Comparison of ENCODE assay signal across 9 cellular contexts in the genomic region with DNA sequence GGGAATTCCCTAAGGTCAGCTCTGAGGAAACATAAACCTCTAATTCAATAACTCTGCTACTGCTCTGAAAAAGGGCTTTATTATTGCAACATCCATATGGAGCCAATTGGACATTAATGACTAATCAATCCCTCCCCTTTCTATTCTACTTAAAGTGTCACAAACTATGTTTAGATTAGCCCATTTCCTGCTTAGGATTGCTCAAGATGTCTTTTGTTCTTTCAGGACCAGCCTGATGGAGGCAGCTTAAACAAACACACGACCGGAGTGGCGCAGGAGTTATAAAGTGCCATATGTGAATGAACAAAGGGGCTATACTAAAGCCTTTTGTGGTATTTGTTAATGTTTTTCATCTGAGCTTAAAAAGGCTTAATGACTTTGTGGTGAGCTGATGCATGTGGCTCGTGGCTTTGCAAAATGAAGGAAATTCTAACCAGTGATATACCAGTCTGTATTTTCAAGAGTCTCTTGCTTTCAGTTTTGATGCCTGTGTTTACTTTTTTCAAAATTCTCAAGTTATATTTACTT.
A peak's percentile ranks its signal among the peaks of the same experiment; 100 is the strongest.
DNase-seq lines count a peak whose midpoint lies in the region; ATAC-seq and TF ChIP-seq lines count a peak whose summit lies in the region.
"Had no signal": no experiment of that assay in that cellular context is flagged by ENCODE, and none has a peak within 500 bp of the region (broad histone marks: within the 10 kb centered on the region; RNA-seq: fewer than 3 reads in every experiment).

No MANE protein-coding gene starts in this region.

- H3K4me1 Mint-ChIP-seq in T-helper 17 cell = peaks cover 5% of the 10 kb centered on the region
- no peaks in the 10 kb centered on the region for H3K4me1 Mint-ChIP-seq in stimulated activated effector memory CD8-positive, alpha-beta T cell treated with anti-CD3 and anti-CD28 coated beads, Interleukin-12 subunit alpha, Interleukin-12 subunit beta, amount 100 ng/mL, for 72 hours
- H3K4me1 Mint-ChIP-seq: central memory CD8-positive, alpha-beta T cell had no signal

- H3K9me3 Mint-ChIP-seq in stimulated activated effector memory CD8-positive, alpha-beta T cell treated with anti-CD3 and anti-CD28 coated beads, Interleukin-12 subunit alpha, Interleukin-12 subunit beta, amount 100 ng/mL, for 72 hours = peaks cover 6% of the 10 kb centered on the region

- H3K27ac ChIP-seq in RWPE2 (ENCODE audit: poor library complexity, severe bottlenecking) (peak overlapping the region; percentile 48), heart right ventricle (peak overlapping the region in 7 of 10 donors; percentile 12 to 75 (median 55))

- ATAC-seq in RWPE2 (ENCODE audit: low read depth) = peak; percentile 90
- peak in 2 of 8 donors; percentile 17 to 30 for ATAC-seq in heart right ventricle
- no peak for ATAC-seq in T-helper 17 cell
- no peak for ATAC-seq in stimulated activated effector memory CD8-positive, alpha-beta T cell treated with anti-CD3 and anti-CD28 coated beads, Interleukin-12 subunit alpha, Interleukin-12 subunit beta, amount 100 ng/mL, for 72 hours
- ATAC-seq in stimulated activated naive CD8-positive, alpha-beta T cell treated with anti-CD3 and anti-CD28 coated beads, Interleukin-15, Interleukin-2, amounts not matched to agents 100 U/mL and 50 U/mL, for 24 hours = no peak

- H3K4me1 ChIP-seq in RWPE2 (ENCODE audit: insufficient read depth, poor library complexity, severe bottlenecking) = peaks cover 23% of the 10 kb centered on the region
- H3K4me1 ChIP-seq in heart right ventricle = peaks cover 0 to 47% (median 13%) of the 10 kb centered on the region in 9 donors

- H3K36me3 ChIP-seq in RWPE2 (ENCODE audit: low read depth) = no peaks in the 10 kb centered on the region
- H3K36me3 ChIP-seq in heart right ventricle = peaks cover 0 to 7% (median 0%) of the 10 kb centered on the region in 9 donors

- H3K4me3 ChIP-seq in RWPE2 (ENCODE audit: severe bottlenecking) (no peak overlapping the region), heart right ventricle (no peak overlapping the region)

- WGBS in heart right ventricle, 2 donors = 66% methylated on average over 4 of the region's 4 CpGs

- TF ChIP-seq CTCF in RWPE2 (IDR thresholded peaks at IDR 0.05; ENCODE audit: poor library complexity, severe bottlenecking) (no peak), heart right ventricle (IDR thresholded peaks at IDR 0.05) (no peak)

- H3K9me3 ChIP-seq in RWPE2 (ENCODE audit: severe bottlenecking) = no peaks in the 10 kb centered on the region
- H3K9me3 ChIP-seq in heart right ventricle = no peaks in the 10 kb centered on the region
- H3K9me3 ChIP-seq in T-helper 17 cell (ENCODE audit: control insufficient read depth, low read length, poor library complexity, severe bottlenecking) = no peaks in the 10 kb centered on the region

- no peak overlapping the region for H3K27ac Mint-ChIP-seq in T-helper 17 cell
- H3K27ac Mint-ChIP-seq in stimulated activated effector memory CD8-positive, alpha-beta T cell treated with anti-CD3 and anti-CD28 coated beads, Interleukin-12 subunit alpha, Interleukin-12 subunit beta, amount 100 ng/mL, for 72 hours = no peak overlapping the region

- H3K36me3 Mint-ChIP-seq in T-helper 17 cell (ENCODE audit: low read depth) = no peaks in the 10 kb centered on the region
- H3K36me3 Mint-ChIP-seq in stimulated activated effector memory CD8-positive, alpha-beta T cell treated with anti-CD3 and anti-CD28 coated beads, Interleukin-12 subunit alpha, Interleukin-12 subunit beta, amount 100 ng/mL, for 72 hours = no peaks in the 10 kb centered on the region

- no peak overlapping the region for H3K4me3 Mint-ChIP-seq in T-helper 17 cell
- H3K4me3 Mint-ChIP-seq in stimulated activated effector memory CD8-positive, alpha-beta T cell treated with anti-CD3 and anti-CD28 coated beads, Interleukin-12 subunit alpha, Interleukin-12 subunit beta, amount 100 ng/mL, for 72 hours = no peak overlapping the region
- H3K4me3 Mint-ChIP-seq: central memory CD8-positive, alpha-beta T cell had no signal

- H3K27me3 ChIP-seq in RWPE2 (ENCODE audit: insufficient read depth, poor library complexity, severe bottlenecking) (no peaks in the 10 kb centered on the region), heart right ventricle (no peaks in the 10 kb centered on the region)

- intact Hi-C loops in heart right ventricle (cut with DNase I) = no loop called here

- H3K27me3 Mint-ChIP-seq in T-helper 17 cell = no peaks in the 10 kb centered on the region
- H3K27me3 Mint-ChIP-seq: central memory CD8-positive, alpha-beta T cell had no signal

- DNase-seq in COLO829 (ENCODE audit: low spot score) (peak; percentile 84), LHCN-M2 (ENCODE audit: low read depth) (peak; percentile 79), RWPE2 (ENCODE audit: low spot score) (no peak), heart right ventricle (no peak), T-helper 17 cell (no peak), germinal center (ENCODE audit: low spot score) (no peak)
- no peak for DNase-seq in stimulated activated effector memory CD8-positive, alpha-beta T cell treated with anti-CD3 and anti-CD28 coated beads, Interleukin-12 subunit alpha, Interleukin-12 subunit beta, amount 100 ng/mL, for 72 hours (ENCODE audit: low spot score in 2 of 2)
- no peak for DNase-seq in stimulated activated naive CD8-positive, alpha-beta T cell treated with anti-CD3 and anti-CD28 coated beads, Interleukin-15, Interleukin-2, amounts not matched to agents 100 U/mL and 50 U/mL, for 24 hours

Comparison
In these comparisons a context has a peak if more than half of its experiments do, and no peak if none do; other contexts are left out.
1. DNase-seq: peak in COLO829 (single experiment) and LHCN-M2 (single experiment); none in RWPE2 (single experiment), heart right ventricle (0 of 2), T-helper 17 cell (0 of 3), stimulated activated effector memory CD8-positive, alpha-beta T cell treated with anti-CD3 and anti-CD28 coated beads, Interleukin-12 subunit alpha, Interleukin-12 subunit beta, amount 100 ng/mL, for 72 hours (0 of 2), stimulated activated naive CD8-positive, alpha-beta T cell treated with anti-CD3 and anti-CD28 coated beads, Interleukin-15, Interleukin-2, amounts not matched to agents 100 U/mL and 50 U/mL, for 24 hours (single experiment) and germinal center (single experiment).